ENCODE assay signal across 11 cellular contexts in the genomic region with DNA sequence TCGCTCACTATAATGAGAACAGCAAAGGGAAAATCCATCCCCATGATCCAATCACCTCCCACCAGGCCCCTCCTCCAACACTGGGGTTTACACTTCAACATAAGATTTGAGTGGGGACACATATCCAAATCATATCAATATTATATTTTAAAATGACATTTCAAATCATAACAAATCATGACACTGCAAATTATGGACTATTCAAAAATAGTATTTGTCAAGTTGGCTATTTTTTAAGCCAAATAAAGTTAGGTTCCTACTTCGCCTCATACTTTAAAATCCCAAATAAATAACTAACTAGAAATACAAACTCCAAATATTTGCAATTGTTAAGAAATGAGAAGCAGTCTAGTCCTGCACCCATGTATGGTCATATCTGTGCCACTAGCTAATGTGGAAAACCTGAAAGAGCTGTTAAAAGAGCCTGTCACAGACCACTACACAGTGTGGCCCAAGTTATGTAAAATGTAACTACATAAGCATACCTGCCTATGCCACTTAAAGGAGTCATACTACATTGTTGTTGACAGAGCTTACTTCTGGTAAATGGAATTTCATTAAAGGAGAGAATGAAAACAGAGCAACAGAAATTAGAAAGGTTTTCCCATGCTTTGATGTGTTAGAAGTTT.
"Had no signal": no experiment of that assay in that cellular context is flagged by ENCODE, and none has a peak within 500 bp of the region (broad histone marks: within the 10 kb centered on the region; RNA-seq: fewer than 3 reads in every experiment).

No MANE protein-coding gene starts in this region.

- H3K36me3 ChIP-seq: brain microvascular endothelial cell, neural progenitor cell, pancreas, thyroid gland had no signal

- H3K4me3 ChIP-seq: neural progenitor cell, pancreas, thyroid gland had no signal

- DNase-seq: activated CD8-positive, alpha-beta memory T cell treated with anti-CD3 and anti-CD28 coated beads, Interleukin-2, amount 50 U/mL, for 48 hours; activated CD8-positive, alpha-beta T cell treated with anti-CD3 and anti-CD28 coated beads for 36 hours; activated naive CD4-positive, alpha-beta T cell treated with anti-CD3 and anti-CD28 coated beads for 36 hours; brain microvascular endothelial cell; dermis blood vessel endothelial cell; erythroblast; glutamatergic neuron; pancreas; T-helper 9 cell; thyroid gland had no signal

- H3K27ac ChIP-seq: brain microvascular endothelial cell, neural progenitor cell, pancreas, thyroid gland had no signal

- H3K9me3 ChIP-seq: pancreas, thyroid gland had no signal

- H3K27me3 ChIP-seq: brain microvascular endothelial cell, neural progenitor cell, pancreas, thyroid gland had no signal

- H3K4me1 ChIP-seq: neural progenitor cell, pancreas, thyroid gland had no signal
